1 cellular context compared by ENCODE assay signal in the genomic region with DNA sequence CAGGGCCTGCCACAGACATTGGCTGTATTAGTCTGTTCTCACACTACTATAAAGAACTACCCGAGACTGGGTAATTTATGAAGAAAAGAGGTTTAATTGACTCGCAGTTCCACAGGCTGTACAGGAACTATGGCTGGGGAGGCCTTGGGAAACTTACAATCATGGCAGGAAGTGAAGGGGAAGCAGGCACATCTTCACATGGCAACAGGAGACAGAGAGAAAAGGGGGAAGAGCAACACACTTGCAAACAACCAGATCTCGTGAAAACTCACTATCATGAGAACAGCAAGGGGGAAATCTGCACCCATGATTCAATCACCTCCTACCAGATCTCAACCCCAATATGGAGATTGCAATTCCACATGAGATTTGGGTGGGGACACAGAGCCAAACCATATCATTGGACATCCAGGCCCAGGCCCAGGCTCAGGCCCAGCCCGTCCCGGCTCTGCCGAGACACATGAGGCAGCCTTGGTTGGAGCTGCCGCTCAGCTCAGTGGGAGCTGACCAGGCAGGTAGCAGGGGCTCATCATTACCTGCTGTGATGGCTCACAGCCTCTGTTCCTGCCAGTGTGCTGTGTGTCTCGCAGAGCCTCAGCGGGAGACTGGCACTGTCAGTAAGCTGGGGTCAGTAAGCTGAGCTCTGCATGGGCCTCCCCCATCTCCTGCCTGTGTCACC.
TF ChIP-seq lines count a peak whose summit lies in the region.

No MANE protein-coding gene starts in this region.

TF ChIP-seq in IMR-90, 13 proteins besides CTCF, POLR2A, EP300 and RAD21:
- no peak for TF ChIP-seq SMC3 (IDR thresholded peaks at IDR 0.05; ENCODE audit: low read depth, low read length)
- no peak for TF ChIP-seq CEBPB (IDR thresholded peaks at IDR 0.05; ENCODE audit: low read depth, low read length)
- no peak for TF ChIP-seq RCOR1 (IDR thresholded peaks at IDR 0.05; ENCODE audit: insufficient replicate concordance, low read length)
- TF ChIP-seq MAFK (IDR thresholded peaks at IDR 0.05; ENCODE audit: low read depth, low read length) = no peak
- no peak for TF ChIP-seq RFX5 (IDR thresholded peaks at IDR 0.05; ENCODE audit: low read depth, low read length)
- TF ChIP-seq, protein P1, sequence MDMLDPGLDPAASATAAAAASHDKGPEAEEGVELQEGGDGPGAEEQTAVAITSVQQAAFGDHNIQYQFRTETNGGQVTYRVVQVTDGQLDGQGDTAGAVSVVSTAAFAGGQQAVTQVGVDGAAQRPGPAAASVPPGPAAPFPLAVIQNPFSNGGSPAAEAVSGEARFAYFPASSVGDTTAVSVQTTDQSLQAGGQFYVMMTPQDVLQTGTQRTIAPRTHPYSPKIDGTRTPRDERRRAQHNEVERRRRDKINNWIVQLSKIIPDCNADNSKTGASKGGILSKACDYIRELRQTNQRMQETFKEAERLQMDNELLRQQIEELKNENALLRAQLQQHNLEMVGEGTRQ (IDR thresholded peaks at IDR 0.05; ENCODE audit: low read depth, low read length) = no peak
- TF ChIP-seq MXI1 (IDR thresholded peaks at IDR 0.05; ENCODE audit: borderline replicate concordance, low read depth, low read length) = no peak
- TF ChIP-seq NFE2L2 (IDR thresholded peaks at IDR 0.05; ENCODE audit: low read depth, low read length) = no peak
- TF ChIP-seq CHD1 (IDR thresholded peaks at IDR 0.05; ENCODE audit: low read depth, low read length) = no peak
